ENCODE assay signal across 8 cellular contexts in genomic region chrX:40153335-40154221, GRCh38. TPM values are rescaled to one million over a fixed set of nuclear protein-coding genes. Genes with fewer than 3 reads are reported as not detected.
DNase-seq lines count a peak whose midpoint lies in the region; ATAC-seq and TF ChIP-seq lines count a peak whose summit lies in the region.

No MANE protein-coding gene starts in this region.

- no peak for TF ChIP-seq CTCF in omental fat pad (IDR thresholded peaks at IDR 0.05)

- DNase-seq in NCI-H2029 (lab: John Stamatoyannopoulos, UW), result peak; percentile 30
- DNase-seq in NCI-H2029 treated with DMSO at 0.1 percent for 48 hours (lab: John Stamatoyannopoulos, UW), result no peak
- DNase-seq in NOMO-1 treated with dmso at 0.1 percent for 144 hours (lab: John Stamatoyannopoulos, UW; ENCODE audit: unreplicated experiment), result peak; percentile 32
- peak; percentile 22 for DNase-seq in activated effector memory CD4-positive, alpha-beta T cell treated with Interleukin-2 at 50 U/mL for 16 hours
- DNase-seq in globus pallidus (ENCODE audit: low spot score), result peak; percentile 66
- no peak for DNase-seq in omental fat pad (ENCODE audit: low spot score)
- no peak for DNase-seq in inferior parietal cortex (ENCODE audit: extremely low spot score)

- ATAC-seq in HG02642 (IDR thresholded peaks at IDR 0.05; ENCODE audit: poor library complexity, unreplicated experiment), result peak; percentile 69
- peak; percentile 6 for ATAC-seq in omental fat pad (ENCODE audit: low FRiP score)

RNA-seq across cellular contexts. Expression of gene BCOR, which starts 55.8 kb away (rescaled TPM):
- total RNA-seq in omental fat pad, result 10 to 100 TPM; 12.8 to 28.8 (median 18.6) TPM

Comparison
In these comparisons a context has a peak if more than half of its experiments do, and no peak if none do; other contexts are left out.
1. DNase-seq: peak in NCI-H2029 (single experiment), NOMO-1 treated with dmso at 0.1 percent for 144 hours (single experiment), activated effector memory CD4-positive, alpha-beta T cell treated with Interleukin-2 at 50 U/mL for 16 hours (single experiment) and globus pallidus (single experiment); none in NCI-H2029 treated with DMSO at 0.1 percent for 48 hours (single experiment), omental fat pad (single experiment) and inferior parietal cortex (single experiment).